ENCODE assay signal across 8 cellular contexts in the genomic region with DNA sequence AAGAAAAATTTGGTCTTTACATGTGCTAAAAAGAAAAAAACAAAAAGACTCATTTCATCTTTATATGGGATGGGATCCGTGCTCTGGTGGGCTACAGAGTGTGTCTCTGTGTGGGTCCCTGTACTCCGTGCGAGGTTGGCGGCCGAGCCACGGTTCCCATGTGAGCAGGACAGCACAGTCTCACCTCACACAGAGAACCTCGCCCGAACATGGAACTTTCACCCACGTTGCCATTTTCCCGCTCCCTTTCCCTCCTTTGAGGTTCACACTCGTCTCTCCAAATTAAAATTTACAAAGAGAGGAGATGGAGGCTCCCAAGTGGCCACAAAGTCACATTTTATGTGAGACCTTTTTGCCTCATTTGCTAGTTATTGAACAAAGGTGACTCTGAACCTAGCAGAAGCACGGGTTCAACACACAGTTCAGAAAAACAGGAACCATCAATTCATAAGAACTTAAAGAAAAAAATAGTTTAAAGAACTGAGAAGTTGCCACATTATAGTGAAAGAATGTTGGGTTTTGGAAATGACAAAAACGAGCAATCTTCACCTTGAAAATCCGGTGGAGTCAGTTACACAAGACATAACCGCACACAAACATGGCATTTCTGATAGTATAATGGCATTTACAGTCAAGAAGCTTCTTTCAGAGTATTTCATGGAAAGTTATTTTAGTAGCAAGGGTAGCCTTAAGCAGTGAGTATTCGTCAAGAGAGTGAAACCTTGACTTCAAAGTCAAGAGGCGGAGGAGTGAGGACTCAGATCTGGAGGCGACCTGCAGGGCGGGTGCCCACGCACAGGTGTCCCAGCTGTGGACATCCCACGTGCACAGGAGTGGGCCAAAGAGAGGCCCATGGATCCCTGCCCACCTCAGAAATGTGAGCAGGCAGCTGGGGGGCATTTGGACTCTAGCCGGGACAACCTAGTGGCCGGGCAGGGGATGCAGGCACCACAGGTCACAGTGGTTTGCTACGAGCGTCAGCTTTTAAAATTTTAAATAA.
DNase-seq lines count a peak whose midpoint lies in the region; ATAC-seq and TF ChIP-seq lines count a peak whose summit lies in the region.
"Not testable (repeated sequence)": the region's sequence is repeated elsewhere in the genome, so short reads cannot be mapped to it uniquely, and the experiment has no call there.

No MANE protein-coding gene starts in this region.

- ATAC-seq in GM19023 (IDR thresholded peaks at IDR 0.05; ENCODE audit: unreplicated experiment), result peak; percentile 37
- peak; percentile 36 for ATAC-seq in HG02571 (IDR thresholded peaks at IDR 0.05; ENCODE audit: unreplicated experiment)
- ATAC-seq in HG03378 (IDR thresholded peaks at IDR 0.05; ENCODE audit: unreplicated experiment), result peak; percentile 42

- intact Hi-C loops in activated naive CD4-positive, alpha-beta T cell treated with anti-CD3 and anti-CD28 coated beads for 36 hours (cut with micrococcal nuclease), result not testable (repeated sequence)

- not testable (repeated sequence) for H3K9me3 ChIP-seq in hepatocyte (ENCODE audit: low read depth)

- not testable (repeated sequence) for H3K36me3 Mint-ChIP-seq in activated naive CD4-positive, alpha-beta T cell treated with anti-CD3 and anti-CD28 coated beads for 36 hours (ENCODE audit: low read depth)

- peak; percentile 25 for TF ChIP-seq CTCF in GM12864 (IDR thresholded peaks at IDR 0.05; ENCODE audit: low read depth, low read length, missing control alignments)
- TF ChIP-seq CTCF in hepatocyte (IDR thresholded peaks at IDR 0.05; ENCODE audit: poor library complexity), result not testable (repeated sequence)

- not testable (repeated sequence) for H3K4me2 ChIP-seq in hepatocyte

- WGBS in hepatocyte (ENCODE audit: low lambda C conversion rate, missing lambda C conversion rate), result 88% methylated on average over 23 of the region's 25 CpGs

- H3K4me3 ChIP-seq in GM12864 (ENCODE audit: low read depth, low read length), result peak overlapping the region; percentile 27
- H3K4me3 ChIP-seq in hepatocyte, result not testable (repeated sequence)

- peak overlapping the region; percentile 100 for H3K27ac Mint-ChIP-seq in activated naive CD4-positive, alpha-beta T cell treated with anti-CD3 and anti-CD28 coated beads for 36 hours

- H3K4me3 Mint-ChIP-seq in activated naive CD4-positive, alpha-beta T cell treated with anti-CD3 and anti-CD28 coated beads for 36 hours, result peak overlapping the region; percentile 82

- not testable (repeated sequence) for H3K9me2 ChIP-seq in hepatocyte (replicated peaks; ENCODE audit: insufficient read depth)

- not testable (repeated sequence) for H3K27me3 ChIP-seq in hepatocyte

- not testable (repeated sequence) for H3K9me3 Mint-ChIP-seq in activated naive CD4-positive, alpha-beta T cell treated with anti-CD3 and anti-CD28 coated beads for 36 hours

- DNase-seq in GM12864 (ENCODE audit: low read depth), result not testable (repeated sequence)
- DNase-seq in activated CD4-positive, CD25-positive, alpha-beta regulatory T cell treated with anti-CD3 and anti-CD28 coated beads, Interleukin-2, amount 50 U/mL, for 72 hours, result peak; percentile 61
- DNase-seq in activated naive CD4-positive, alpha-beta T cell treated with anti-CD3 and anti-CD28 coated beads for 36 hours, result peak; percentile 64
- peak; percentile 1 for DNase-seq in hepatocyte (ENCODE audit: low spot score)
- DNase-seq in stimulated activated CD4-positive, alpha-beta T cell treated with anti-CD3 and anti-CD28 coated beads, TNF-alpha, amount 100 ng/mL, for 4 hours (ENCODE audit: low read depth in 3 of 3), result peak in 2 of 3 experiments; percentile 50 to 56

- CTCF ChIA-PET in activated naive CD4-positive, alpha-beta T cell treated with anti-CD3 and anti-CD28 coated beads for 36 hours (lab: Charles Lee), result not testable (repeated sequence)

- H3K36me3 ChIP-seq in hepatocyte (replicated peaks; ENCODE audit: insufficient read depth, low read depth), result not testable (repeated sequence)

- not testable (repeated sequence) for H3K27ac ChIP-seq in hepatocyte

- not testable (repeated sequence) for H3K79me2 ChIP-seq in hepatocyte

- not testable (repeated sequence) for H3K27me3 Mint-ChIP-seq in activated naive CD4-positive, alpha-beta T cell treated with anti-CD3 and anti-CD28 coated beads for 36 hours (ENCODE audit: low read depth)

- H3K4me1 ChIP-seq in hepatocyte (ENCODE audit: insufficient read depth), result not testable (repeated sequence)

- peaks cover 41% of the 10 kb centered on the region for H3K4me1 Mint-ChIP-seq in activated naive CD4-positive, alpha-beta T cell treated with anti-CD3 and anti-CD28 coated beads for 36 hours (ENCODE audit: low read depth)

- H4K20me1 ChIP-seq in hepatocyte (ENCODE audit: insufficient read depth, poor library complexity, severe bottlenecking), result not testable (repeated sequence)

- H2AFZ ChIP-seq in hepatocyte, result not testable (repeated sequence)
